In the genomic region with DNA sequence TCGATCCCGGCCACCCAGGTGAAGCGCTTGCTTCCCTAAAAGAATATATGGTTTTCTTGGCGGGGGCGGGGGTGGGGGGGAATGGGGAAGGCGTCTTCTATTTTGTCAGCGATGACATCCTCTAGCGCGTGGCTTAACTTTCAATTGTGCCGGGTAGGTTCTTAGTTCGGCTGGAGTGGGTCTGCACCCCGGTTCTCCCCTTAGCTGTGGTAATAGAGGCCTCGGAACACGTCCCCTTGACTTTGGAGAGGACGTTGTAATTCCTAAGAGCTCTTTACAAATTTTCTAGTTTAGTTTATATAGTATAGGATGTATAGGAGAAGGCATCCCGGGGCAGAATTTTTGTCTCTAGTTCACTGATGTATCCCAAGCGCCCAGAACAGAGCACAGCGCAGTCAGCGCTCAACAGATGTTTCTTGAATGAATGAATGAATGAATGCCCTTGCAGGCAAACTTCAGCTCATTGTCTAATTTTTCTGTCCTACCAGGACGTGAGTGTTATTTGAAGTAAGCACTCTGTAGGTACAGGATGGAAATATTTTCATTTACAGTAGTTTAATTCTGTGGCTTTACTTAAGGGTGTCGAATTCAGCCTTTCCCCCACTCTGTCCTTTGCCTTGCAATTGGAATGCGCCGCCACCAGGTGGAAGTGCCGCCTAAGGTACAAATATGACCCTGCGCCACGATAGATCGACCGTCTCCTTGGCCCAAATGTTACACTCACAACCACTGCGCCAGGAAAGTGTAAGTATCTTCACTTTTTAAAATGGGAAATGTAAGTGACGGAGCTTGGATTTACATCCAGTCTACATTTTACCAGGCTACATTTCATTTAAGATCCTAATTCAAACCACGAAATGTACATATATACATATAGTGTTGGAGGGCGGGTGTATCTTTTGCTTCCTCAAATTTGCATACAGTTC, we compare ENCODE assay signal across 8 cellular contexts. TPM values are rescaled to one million over a fixed set of nuclear protein-coding genes. Genes with fewer than 3 reads are reported as not detected.
A peak's percentile ranks its signal among the peaks of the same experiment; 100 is the strongest.
DNase-seq lines count a peak whose midpoint lies in the region; ATAC-seq lines count a peak whose summit lies in the region.

No MANE protein-coding gene starts in this region.

- H3K27ac Mint-ChIP-seq in activated CD4-positive, alpha-beta T cell treated with anti-CD3 and anti-CD28 coated beads, Interleukin-2, amount 10 ng/mL, durations not matched to agents 24 days and 14 days: peak overlapping the region; percentile 97
- peak overlapping the region; percentile 91 for H3K27ac Mint-ChIP-seq in dendritic cell treated with granulocyte-macrophage colony-stimulating factor and Interleukin-4, amounts not matched to agents 40 ng/mL and 50 ng/mL, for 4 days

- peaks cover 3% of the 10 kb centered on the region for H3K27me3 Mint-ChIP-seq in activated CD4-positive, alpha-beta T cell treated with anti-CD3 and anti-CD28 coated beads, Interleukin-2, amount 10 ng/mL, durations not matched to agents 24 days and 14 days
- no peaks in the 10 kb centered on the region for H3K27me3 Mint-ChIP-seq in dendritic cell treated with granulocyte-macrophage colony-stimulating factor and Interleukin-4, amounts not matched to agents 40 ng/mL and 50 ng/mL, for 4 days

- peaks cover 25% of the 10 kb centered on the region for H3K4me1 Mint-ChIP-seq in activated CD4-positive, alpha-beta T cell treated with anti-CD3 and anti-CD28 coated beads, Interleukin-2, amount 10 ng/mL, durations not matched to agents 24 days and 14 days
- peaks cover 11% of the 10 kb centered on the region for H3K4me1 Mint-ChIP-seq in dendritic cell treated with granulocyte-macrophage colony-stimulating factor and Interleukin-4, amounts not matched to agents 40 ng/mL and 50 ng/mL, for 4 days (ENCODE audit: low read depth)

- H3K4me3 Mint-ChIP-seq in activated CD4-positive, alpha-beta T cell treated with anti-CD3 and anti-CD28 coated beads, Interleukin-2, amount 10 ng/mL, durations not matched to agents 24 days and 14 days: peak overlapping the region; percentile 92
- H3K4me3 Mint-ChIP-seq in dendritic cell treated with granulocyte-macrophage colony-stimulating factor and Interleukin-4, amounts not matched to agents 40 ng/mL and 50 ng/mL, for 4 days: peak overlapping the region; percentile 89

- H3K36me3 Mint-ChIP-seq in activated CD4-positive, alpha-beta T cell treated with anti-CD3 and anti-CD28 coated beads, Interleukin-2, amount 10 ng/mL, durations not matched to agents 24 days and 14 days (ENCODE audit: low read depth): peaks cover 18% of the 10 kb centered on the region
- peaks cover 19% of the 10 kb centered on the region for H3K36me3 Mint-ChIP-seq in dendritic cell treated with granulocyte-macrophage colony-stimulating factor and Interleukin-4, amounts not matched to agents 40 ng/mL and 50 ng/mL, for 4 days (ENCODE audit: low read depth)

- DNase-seq in Ammon's horn (ENCODE audit: low spot score) (peak; percentile 92), NCI-H446 (lab: John Stamatoyannopoulos, UW) (peak; percentile 59 to 87), left kidney (ENCODE audit: low read depth, low spot score) (peak; percentile 93)
- DNase-seq in activated CD4-positive, alpha-beta T cell treated with anti-CD3 and anti-CD28 coated beads, Interleukin-2, amount 10 ng/mL, durations not matched to agents 24 days and 14 days: peak; percentile 93
- peak; percentile 80 for DNase-seq in stimulated activated CD4-positive, alpha-beta T cell treated with anti-CD3 and anti-CD28 coated beads, Interleukin-1b, Interleukin-23, amount 100 ng/mL, for 48 hours

- ATAC-seq in GM19035 (IDR thresholded peaks at IDR 0.05; ENCODE audit: unreplicated experiment) (peak; percentile 76), HG03354 (IDR thresholded peaks at IDR 0.05; ENCODE audit: poor library complexity, severe bottlenecking, unreplicated experiment) (peak; percentile 81)

- intact Hi-C loops in activated CD4-positive, alpha-beta T cell treated with anti-CD3 and anti-CD28 coated beads, Interleukin-2, amount 10 ng/mL, durations not matched to agents 24 days and 14 days (cut with micrococcal nuclease): loop anchor here (1.0 kb wide), 8 partner anchors 31 to 562 kb away; partner anchors contain the start of genes APP, ATP5PF, GABPA and JAM2
- intact Hi-C loops in dendritic cell treated with granulocyte-macrophage colony-stimulating factor and Interleukin-4, amounts not matched to agents 40 ng/mL and 50 ng/mL, for 4 days (cut with micrococcal nuclease): loop anchor here (1.0 to 10.0 kb wide), 6 partner anchors 100 to 1109 kb away; partner anchors contain the start of genes ATP5PF and GABPA

- no peaks in the 10 kb centered on the region for H3K9me3 Mint-ChIP-seq in activated CD4-positive, alpha-beta T cell treated with anti-CD3 and anti-CD28 coated beads, Interleukin-2, amount 10 ng/mL, durations not matched to agents 24 days and 14 days
- H3K9me3 Mint-ChIP-seq in dendritic cell treated with granulocyte-macrophage colony-stimulating factor and Interleukin-4, amounts not matched to agents 40 ng/mL and 50 ng/mL, for 4 days: no peaks in the 10 kb centered on the region

RNA-seq across cellular contexts. Expression of gene MRPL39, which starts 0.8 kb away (rescaled TPM):
- 63.2 and 66.0 TPM in 2 replicates for total RNA-seq in activated CD4-positive, alpha-beta T cell treated with anti-CD3 and anti-CD28 coated beads, Interleukin-2, amount 10 ng/mL, durations not matched to agents 24 days and 14 days

RNA-seq across cellular contexts. Expression of gene JAM2, which starts 31.0 kb away (rescaled TPM):
- 0.33 and 0.36 TPM in 2 replicates for total RNA-seq in activated CD4-positive, alpha-beta T cell treated with anti-CD3 and anti-CD28 coated beads, Interleukin-2, amount 10 ng/mL, durations not matched to agents 24 days and 14 days

Comparison
In these comparisons a context has a peak if more than half of its experiments do, and no peak if none do; other contexts are left out.
1. Peak in every context shown above with its lines: DNase-seq and ATAC-seq.